8 cellular contexts compared by ENCODE assay signal in genomic region chr10:5071411-5072198, GRCh38. TPM values are rescaled to one million over a fixed set of nuclear protein-coding genes. Genes with fewer than 3 reads are reported as not detected.
A peak's percentile ranks its signal among the peaks of the same experiment; 100 is the strongest.
DNase-seq lines count a peak whose midpoint lies in the region; ATAC-seq and TF ChIP-seq lines count a peak whose summit lies in the region.

No MANE protein-coding gene starts in this region.

- no peaks in the 10 kb centered on the region for H3K36me3 ChIP-seq in muscle layer of colon (ENCODE audit: insufficient read depth, low read length)

- no peaks in the 10 kb centered on the region for H3K4me1 Mint-ChIP-seq in activated CD4-positive, alpha-beta T cell treated with anti-CD3 and anti-CD28 coated beads, Interleukin-2, amount 10 ng/mL, durations not matched to agents 7 days and 5 days
- no peaks in the 10 kb centered on the region for H3K4me1 Mint-ChIP-seq in activated T-cell treated with anti-CD3 and anti-CD28 coated beads, Interleukin-2, amount 50 U/mL, for 4 hours (ENCODE audit: low read depth)

- peaks cover 19% of the 10 kb centered on the region for H3K4me1 ChIP-seq in muscle layer of colon (ENCODE audit: insufficient read depth, low read length)

- H3K4me3 ChIP-seq in muscle layer of colon (ENCODE audit: low read depth in 1 of 2, low read length in 2 of 2) = no peak overlapping the region

- DNase-seq in DMS 273 treated with DMSO at 0.1 percent for 48 hours (lab: John Stamatoyannopoulos, UW) (peak; percentile 36), NCI-H69 (lab: John Stamatoyannopoulos, UW) (peak; percentile 66), erythroblast (lab: John Stamatoyannopoulos, UW) (peak; percentile 85 to 91), NOMO-1 treated with DMSO at 0.1 percent for 48 hours (lab: John Stamatoyannopoulos, UW; ENCODE audit: unreplicated experiment) (no peak), NCI-H1930 (lab: John Stamatoyannopoulos, UW) (no peak)
- DNase-seq in activated CD4-positive, alpha-beta T cell treated with anti-CD3 and anti-CD28 coated beads, Interleukin-2, amount 10 ng/mL, durations not matched to agents 7 days and 5 days = no peak
- no peak for DNase-seq in activated T-cell treated with anti-CD3 and anti-CD28 coated beads, Interleukin-2, amount 50 U/mL, for 4 hours

- H3K27me3 Mint-ChIP-seq in activated CD4-positive, alpha-beta T cell treated with anti-CD3 and anti-CD28 coated beads, Interleukin-2, amount 10 ng/mL, durations not matched to agents 7 days and 5 days = no peaks in the 10 kb centered on the region
- peaks cover 4% of the 10 kb centered on the region for H3K27me3 Mint-ChIP-seq in activated T-cell treated with anti-CD3 and anti-CD28 coated beads, Interleukin-2, amount 50 U/mL, for 4 hours (ENCODE audit: low read depth)

- H3K9me3 ChIP-seq in muscle layer of colon (ENCODE audit: low read length) = no peaks in the 10 kb centered on the region

- CTCF ChIA-PET in activated CD4-positive, alpha-beta T cell treated with anti-CD3 and anti-CD28 coated beads, Interleukin-2, amount 10 ng/mL, durations not matched to agents 7 days and 5 days (lab: Charles Lee) = no interaction called here

- H3K27ac Mint-ChIP-seq in activated CD4-positive, alpha-beta T cell treated with anti-CD3 and anti-CD28 coated beads, Interleukin-2, amount 10 ng/mL, durations not matched to agents 7 days and 5 days = no peak overlapping the region

- no peak overlapping the region for H3K4me3 Mint-ChIP-seq in activated CD4-positive, alpha-beta T cell treated with anti-CD3 and anti-CD28 coated beads, Interleukin-2, amount 10 ng/mL, durations not matched to agents 7 days and 5 days
- H3K4me3 Mint-ChIP-seq in activated T-cell treated with anti-CD3 and anti-CD28 coated beads, Interleukin-2, amount 50 U/mL, for 4 hours = no peak overlapping the region

- TF ChIP-seq POLR2A in erythroblast (IDR thresholded peaks at IDR 0.05; ENCODE audit: low read length) = peak; percentile 43

- POLR2A ChIA-PET in activated CD4-positive, alpha-beta T cell treated with anti-CD3 and anti-CD28 coated beads, Interleukin-2, amount 10 ng/mL, durations not matched to agents 7 days and 5 days (lab: Charles Lee) = no interaction called here

- no peaks in the 10 kb centered on the region for H3K36me3 Mint-ChIP-seq in activated CD4-positive, alpha-beta T cell treated with anti-CD3 and anti-CD28 coated beads, Interleukin-2, amount 10 ng/mL, durations not matched to agents 7 days and 5 days (ENCODE audit: low read depth)
- no peaks in the 10 kb centered on the region for H3K36me3 Mint-ChIP-seq in activated T-cell treated with anti-CD3 and anti-CD28 coated beads, Interleukin-2, amount 50 U/mL, for 4 hours (ENCODE audit: insufficient read depth)

- H3K27me3 ChIP-seq in muscle layer of colon (ENCODE audit: control insufficient read depth in 1 of 2, insufficient read depth in 2 of 2, low read length in 2 of 2) = no peaks in the 10 kb centered on the region

- peaks cover 11% of the 10 kb centered on the region for H3K9me3 Mint-ChIP-seq in activated CD4-positive, alpha-beta T cell treated with anti-CD3 and anti-CD28 coated beads, Interleukin-2, amount 10 ng/mL, durations not matched to agents 7 days and 5 days
- peaks cover 3% of the 10 kb centered on the region for H3K9me3 Mint-ChIP-seq in activated T-cell treated with anti-CD3 and anti-CD28 coated beads, Interleukin-2, amount 50 U/mL, for 4 hours

- H3K27ac ChIP-seq in muscle layer of colon (ENCODE audit: low read depth, low read length) = peak overlapping the region; percentile 7

- ATAC-seq in activated T-cell treated with anti-CD3 and anti-CD28 coated beads, Interleukin-2, amount 50 U/mL, for 4 hours = no peak

- no peak overlapping the region for H3K9ac ChIP-seq in muscle layer of colon (ENCODE audit: low read length)

RNA-seq across cellular contexts. Expression of gene AKR1C3, which starts 22.6 kb away (rescaled TPM):
- 1 to 10 TPM; 5.9 to 6.1 TPM for total RNA-seq in activated CD4-positive, alpha-beta T cell treated with anti-CD3 and anti-CD28 coated beads, Interleukin-2, amount 10 ng/mL, durations not matched to agents 7 days and 5 days
- total RNA-seq in activated T-cell treated with anti-CD3 and anti-CD28 coated beads, Interleukin-2, amount 50 U/mL, for 4 hours = under 1 TPM; 0.37 to 0.53 (median 0.49) TPM

Comparison
In these comparisons a context has a peak if more than half of its experiments do, and no peak if none do; other contexts are left out.
1. DNase-seq: peak in DMS 273 treated with DMSO at 0.1 percent for 48 hours (single experiment), NCI-H69 (single experiment) and erythroblast (2 of 2); none in activated CD4-positive, alpha-beta T cell treated with anti-CD3 and anti-CD28 coated beads, Interleukin-2, amount 10 ng/mL, durations not matched to agents 7 days and 5 days (single experiment), NOMO-1 treated with DMSO at 0.1 percent for 48 hours (single experiment), NCI-H1930 (0 of 2) and activated T-cell treated with anti-CD3 and anti-CD28 coated beads, Interleukin-2, amount 50 U/mL, for 4 hours (single experiment).
2. RNA of gene AKR1C3, which starts 22.6 kb away (total RNA-seq): 5.9 to 6.1 TPM in activated CD4-positive, alpha-beta T cell treated with anti-CD3 and anti-CD28 coated beads, Interleukin-2, amount 10 ng/mL, durations not matched to agents 7 days and 5 days; 0.37 to 0.53 TPM in activated T-cell treated with anti-CD3 and anti-CD28 coated beads, Interleukin-2, amount 50 U/mL, for 4 hours; every median in the first group is over 4 times any median in the second.